13 cellular contexts compared by ENCODE assay signal in genomic region chr1:202623075-202623474, GRCh38.
DNase-seq lines count a peak whose midpoint lies in the region; ATAC-seq and TF ChIP-seq lines count a peak whose summit lies in the region.
"Had no signal": no experiment of that assay in that cellular context is flagged by ENCODE, and none has a peak within 500 bp of the region (broad histone marks: within the 10 kb centered on the region; RNA-seq: fewer than 3 reads in every experiment).

No MANE protein-coding gene starts in this region.

- H3K4me1 ChIP-seq in SJSA1 (replicated peaks) (peaks cover 26% of the 10 kb centered on the region), prostate gland (replicated peaks) (no peaks in the 10 kb centered on the region), lower lobe of right lung (peaks cover 3% of the 10 kb centered on the region), foreskin keratinocyte (no peaks in the 10 kb centered on the region)

- H3K4me1 Mint-ChIP-seq in mesothelial cell of epicardium (peaks cover 18% of the 10 kb centered on the region), type B pancreatic cell (ENCODE audit: unreplicated experiment) (peaks cover 19% of the 10 kb centered on the region)

- ATAC-seq in lower lobe of right lung (no peak), foreskin keratinocyte (no peak)

- no peaks in the 10 kb centered on the region for H3K27me3 Mint-ChIP-seq in mesothelial cell of epicardium (ENCODE audit: low read depth)
- H3K27me3 Mint-ChIP-seq in type B pancreatic cell: no peaks in the 10 kb centered on the region

- no peak for TF ChIP-seq POLR2A in prostate gland (IDR thresholded peaks at IDR 0.05)

- H3K4me3 ChIP-seq in SJSA1: no peak overlapping the region
- H3K4me3 ChIP-seq in prostate gland: no peak overlapping the region
- no peak overlapping the region for H3K4me3 ChIP-seq in lower lobe of right lung
- H3K4me3 ChIP-seq: transverse colon had no signal

- H3K4me3 Mint-ChIP-seq in mesothelial cell of epicardium (no peak overlapping the region), type B pancreatic cell (no peak overlapping the region)

- no peak for TF ChIP-seq CTCF in prostate gland (IDR thresholded peaks at IDR 0.05)
- no peak for TF ChIP-seq CTCF in lower lobe of right lung (IDR thresholded peaks at IDR 0.05)
- no peak for TF ChIP-seq CTCF in foreskin keratinocyte (conservative IDR thresholded peaks at IDR 0.05)
- TF ChIP-seq CTCF in mesothelial cell of epicardium (IDR thresholded peaks at IDR 0.05; ENCODE audit: unreplicated experiment): no peak
- no peak for TF ChIP-seq CTCF in type B pancreatic cell (conservative IDR thresholded peaks at IDR 0.05)

- H3K9me3 Mint-ChIP-seq in mesothelial cell of epicardium: no peaks in the 10 kb centered on the region
- H3K9me3 Mint-ChIP-seq in type B pancreatic cell: no peaks in the 10 kb centered on the region

- DNase-seq in ELF-1 (ENCODE audit: low read depth, low spot score) (peak; percentile 68), SJSA1 (ENCODE audit: low read depth in 1 of 2, low spot score in 2 of 2) (peak; percentile 51 to 69), glomerular visceral epithelial cell (ENCODE audit: extremely low spot score) (peak; percentile 47), prostate gland (ENCODE audit: low spot score) (no peak), lower lobe of right lung (no peak), foreskin keratinocyte (no peak), mesothelial cell of epicardium (ENCODE audit: low spot score in 2 of 2, unreplicated experiment in 2 of 2) (no peak), type B pancreatic cell (ENCODE audit: extremely low spot score, unreplicated experiment) (no peak)
- DNase-seq: activated naive CD4-positive, alpha-beta T cell treated with Interleukin-2 at 50 U/mL for 16 hours; effector CD8-positive, alpha-beta T cell; NK-92 treated with Interleukin-12 subunit alpha and Interleukin-12 subunit beta, amount 100 ng/mL, for 24 hours; transverse colon had no signal

- H3K9me3 ChIP-seq in SJSA1 (replicated peaks) (no peaks in the 10 kb centered on the region), prostate gland (no peaks in the 10 kb centered on the region), lower lobe of right lung (no peaks in the 10 kb centered on the region)
- H3K9me3 ChIP-seq: transverse colon had no signal

- H3K36me3 ChIP-seq in SJSA1: no peaks in the 10 kb centered on the region
- H3K36me3 ChIP-seq in prostate gland: no peaks in the 10 kb centered on the region
- H3K36me3 ChIP-seq in lower lobe of right lung: no peaks in the 10 kb centered on the region
- H3K36me3 ChIP-seq: transverse colon had no signal

- H3K27me3 ChIP-seq in SJSA1 (replicated peaks): no peaks in the 10 kb centered on the region
- H3K27me3 ChIP-seq in prostate gland (replicated peaks; ENCODE audit: insufficient read depth): no peaks in the 10 kb centered on the region
- H3K27me3 ChIP-seq in lower lobe of right lung (ENCODE audit: low read depth): peaks cover 41% of the 10 kb centered on the region
- H3K27me3 ChIP-seq in foreskin keratinocyte: peaks cover 15% of the 10 kb centered on the region
- H3K27me3 ChIP-seq: transverse colon had no signal

- H3K27ac ChIP-seq in SJSA1 (peak overlapping the region; percentile 50), prostate gland (peak overlapping the region; percentile 27 to 42), lower lobe of right lung (no peak overlapping the region), foreskin keratinocyte (no peak overlapping the region)
- H3K27ac ChIP-seq: VCaP had no signal

- H3K36me3 Mint-ChIP-seq in mesothelial cell of epicardium (no peaks in the 10 kb centered on the region), type B pancreatic cell (no peaks in the 10 kb centered on the region)

- H3K27ac Mint-ChIP-seq in mesothelial cell of epicardium: no peak overlapping the region
- no peak overlapping the region for H3K27ac Mint-ChIP-seq in type B pancreatic cell

- intact Hi-C loops in prostate gland (cut with DNase I): loop anchor here (10.0 kb wide), 1 partner anchor 278 kb away; the partner anchor contains the start of genes PPP1R12B and UBE2T
- intact Hi-C loops in lower lobe of right lung (cut with DNase I): no loop called here

- WGBS in prostate gland: 62% methylated on average over 7 of the region's 7 CpGs

Comparison
In these comparisons a context has a peak if more than half of its experiments do, and no peak if none do; other contexts are left out.
1. DNase-seq: peak in ELF-1 (single experiment), SJSA1 (2 of 2) and glomerular visceral epithelial cell (single experiment); none in prostate gland (single experiment), lower lobe of right lung (single experiment), foreskin keratinocyte (0 of 2), mesothelial cell of epicardium (0 of 2) and type B pancreatic cell (single experiment).
2. H3K27ac ChIP-seq: peak in SJSA1 (single experiment) and prostate gland (2 of 2); none in lower lobe of right lung (single experiment) and foreskin keratinocyte (single experiment).